9 cellular contexts compared by ENCODE assay signal in the genomic region with DNA sequence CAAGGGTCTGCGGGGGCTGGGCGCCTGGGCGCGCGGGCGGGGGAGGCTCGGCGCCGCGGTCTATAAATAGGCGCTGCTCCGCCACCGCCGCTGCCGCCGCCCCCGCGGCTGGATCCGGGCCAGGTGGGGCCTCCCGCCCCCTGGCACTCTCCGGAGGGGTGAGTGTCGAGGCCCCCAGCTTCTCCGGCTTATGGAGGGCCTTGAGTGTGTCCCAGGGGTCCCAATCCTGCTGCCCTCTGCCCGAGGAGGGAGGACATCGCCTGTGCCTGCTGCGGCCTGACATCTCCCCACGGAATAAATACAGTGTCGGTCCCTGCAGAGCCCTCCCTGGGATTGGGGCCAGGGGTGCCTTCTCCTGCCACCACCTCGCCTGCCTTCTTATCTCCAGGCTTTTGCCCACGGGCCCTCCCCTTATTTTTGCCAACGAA. TPM values are rescaled to one million over a fixed set of nuclear protein-coding genes. Genes with fewer than 3 reads are reported as not detected.
A peak's percentile ranks its signal among the peaks of the same experiment; 100 is the strongest.
DNase-seq lines count a peak whose midpoint lies in the region; ATAC-seq and TF ChIP-seq lines count a peak whose summit lies in the region.
"Had no signal": no experiment of that assay in that cellular context is flagged by ENCODE, and none has a peak within 500 bp of the region (broad histone marks: within the 10 kb centered on the region; RNA-seq: fewer than 3 reads in every experiment).

No MANE protein-coding gene starts in this region.

- peaks cover 0 to 5% of the 10 kb centered on the region in 2 experiments for H3K36me3 ChIP-seq in SK-N-SH (replicated peaks in 1 of 2; ENCODE audit: control insufficient read depth in 1 of 2, insufficient read depth in 2 of 2, low read length in 1 of 2)
- H3K36me3 ChIP-seq in left ventricle myocardium inferior = peaks cover 29% of the 10 kb centered on the region

- DNase-seq in SK-N-SH (no peak), left ventricle myocardium inferior (peak; percentile 49), OCI-M2 (lab: John Stamatoyannopoulos, UW; ENCODE audit: unreplicated experiment) (no peak), NOMO-1 (lab: John Stamatoyannopoulos, UW; ENCODE audit: unreplicated experiment in 2 of 2) (no peak), posterior vena cava (ENCODE audit: low spot score) (no peak)
- DNase-seq in activated T-cell treated with anti-CD3 and anti-CD28 coated beads, Interleukin-2, amount 50 U/mL, for 72 hours = no peak
- DNase-seq in stimulated activated naive CD8-positive, alpha-beta T cell treated with anti-CD3 and anti-CD28 coated beads, Interleukin-15, amount 100 ng/mL, for 72 hours = no peak

- 100% methylated on average over 3 of the region's 31 CpGs for WGBS in SK-N-SH (ENCODE audit: low lambda C conversion rate)

- no peaks in the 10 kb centered on the region for H3F3A ChIP-seq in SK-N-SH (replicated peaks; ENCODE audit: insufficient read depth)

- H4K20me1 ChIP-seq in SK-N-SH (ENCODE audit: insufficient read depth) = no peaks in the 10 kb centered on the region

- peaks cover 32% of the 10 kb centered on the region for H3K27me3 Mint-ChIP-seq in activated T-cell treated with anti-CD3 and anti-CD28 coated beads, Interleukin-2, amount 50 U/mL, for 72 hours (ENCODE audit: low read depth)
- H3K27me3 Mint-ChIP-seq in stimulated activated naive CD8-positive, alpha-beta T cell treated with anti-CD3 and anti-CD28 coated beads, Interleukin-15, amount 100 ng/mL, for 72 hours = peaks cover 69% of the 10 kb centered on the region

- TF ChIP-seq RAD21 in SK-N-SH (IDR thresholded peaks at IDR 0.05; ENCODE audit: low read length) = no peak

- H3K4me1 ChIP-seq in SK-N-SH (ENCODE audit: control insufficient read depth in 1 of 2, insufficient read depth in 2 of 2, low read depth in 1 of 2, low read length in 1 of 2) (peaks cover 0 to 34% of the 10 kb centered on the region in 2 experiments; a peak in 1 of 4 replicates), left ventricle myocardium inferior (peaks cover 93% of the 10 kb centered on the region)

- H3K36me3 Mint-ChIP-seq in activated T-cell treated with anti-CD3 and anti-CD28 coated beads, Interleukin-2, amount 50 U/mL, for 72 hours (ENCODE audit: insufficient read depth in 2 of 2) = no peaks in the 10 kb centered on the region

- ATAC-seq in SK-N-SH treated with all-trans-retinoic acid at 6 μM for 48 hours = no peak
- no peak for ATAC-seq in activated T-cell treated with anti-CD3 and anti-CD28 coated beads, Interleukin-2, amount 50 U/mL, for 72 hours (replicated peaks in 1 of 2)
- no peak for ATAC-seq in stimulated activated naive CD8-positive, alpha-beta T cell treated with anti-CD3 and anti-CD28 coated beads, Interleukin-15, amount 100 ng/mL, for 72 hours

- no peak for TF ChIP-seq CTCF in SK-N-SH (IDR thresholded peaks at IDR 0.05)
- no peak for TF ChIP-seq CTCF in left ventricle myocardium inferior (IDR thresholded peaks at IDR 0.05; ENCODE audit: borderline replicate concordance)

- H2AFZ ChIP-seq in SK-N-SH (ENCODE audit: low read depth) = no peak overlapping the region

- no peaks in the 10 kb centered on the region for H3K9me3 Mint-ChIP-seq in activated T-cell treated with anti-CD3 and anti-CD28 coated beads, Interleukin-2, amount 50 U/mL, for 72 hours
- H3K9me3 Mint-ChIP-seq in stimulated activated naive CD8-positive, alpha-beta T cell treated with anti-CD3 and anti-CD28 coated beads, Interleukin-15, amount 100 ng/mL, for 72 hours = no peaks in the 10 kb centered on the region

- peaks cover 13% of the 10 kb centered on the region for H3K4me1 Mint-ChIP-seq in activated T-cell treated with anti-CD3 and anti-CD28 coated beads, Interleukin-2, amount 50 U/mL, for 72 hours (ENCODE audit: low read depth)
- peaks cover 45% of the 10 kb centered on the region for H3K4me1 Mint-ChIP-seq in stimulated activated naive CD8-positive, alpha-beta T cell treated with anti-CD3 and anti-CD28 coated beads, Interleukin-15, amount 100 ng/mL, for 72 hours

- no peak overlapping the region for H3K27ac Mint-ChIP-seq in activated T-cell treated with anti-CD3 and anti-CD28 coated beads, Interleukin-2, amount 50 U/mL, for 72 hours
- no peak overlapping the region for H3K27ac Mint-ChIP-seq in stimulated activated naive CD8-positive, alpha-beta T cell treated with anti-CD3 and anti-CD28 coated beads, Interleukin-15, amount 100 ng/mL, for 72 hours

- no peaks in the 10 kb centered on the region for H3K27me3 ChIP-seq in SK-N-SH (ENCODE audit: insufficient read depth)
- peaks cover 78% of the 10 kb centered on the region for H3K27me3 ChIP-seq in left ventricle myocardium inferior (ENCODE audit: low read depth)

- intact Hi-C loops in left ventricle myocardium inferior (cut with micrococcal nuclease) (no loop called here), posterior vena cava (cut with DNase I) (loop anchor here in 1 of 2 donors (5.0 kb wide), 1 partner anchor 37 kb away; no protein-coding TSS in a partner anchor)

- H3K4me3 Mint-ChIP-seq in activated T-cell treated with anti-CD3 and anti-CD28 coated beads, Interleukin-2, amount 50 U/mL, for 72 hours = peak overlapping the region; percentile 74 to 75
- H3K4me3 Mint-ChIP-seq in stimulated activated naive CD8-positive, alpha-beta T cell treated with anti-CD3 and anti-CD28 coated beads, Interleukin-15, amount 100 ng/mL, for 72 hours = peak overlapping the region; percentile 73

- H3K27ac ChIP-seq in SK-N-SH (ENCODE audit: low read depth in 2 of 2, low read length in 1 of 2) (no peak overlapping the region), left ventricle myocardium inferior (replicated peaks) (peak overlapping the region; percentile 94)

- H3K9ac ChIP-seq in SK-N-SH = no peak overlapping the region

- H3K4me3 ChIP-seq in SK-N-SH (ENCODE audit: low read depth in 2 of 2, low read length in 1 of 2) = no peak overlapping the region
- H3K4me3 ChIP-seq in left ventricle myocardium inferior = peak overlapping the region; percentile 80

- no peaks in the 10 kb centered on the region for H3K79me2 ChIP-seq in SK-N-SH (ENCODE audit: insufficient read depth)

- H3K9me3 ChIP-seq in SK-N-SH = no peaks in the 10 kb centered on the region
- H3K9me3 ChIP-seq in left ventricle myocardium inferior (replicated peaks) = no peaks in the 10 kb centered on the region

- CTCF ChIA-PET in SK-N-SH (lab: Yijun Ruan, JAX) = interaction anchor here (0.9 to 4.0 kb wide), 9 partner anchors 11 to 191 kb away, joined by 3 to 42 read pairs (median 5); no protein-coding TSS in a partner anchor

- no peak for TF ChIP-seq EP300 in SK-N-SH (IDR thresholded peaks at IDR 0.05; ENCODE audit: borderline replicate concordance in 1 of 2, low read depth in 1 of 2, low read length in 1 of 2)

- POLR2A ChIA-PET in SK-N-SH (lab: Yijun Ruan, JAX) = no interaction called here

- H3K4me2 ChIP-seq in SK-N-SH = peak overlapping the region; percentile 81

- H3K9me2 ChIP-seq in SK-N-SH = no peaks in the 10 kb centered on the region

TF ChIP-seq in SK-N-SH, 30 proteins besides CTCF, POLR2A, EP300 and RAD21 (continues in another document):
- no peak for TF ChIP-seq JUND (IDR thresholded peaks at IDR 0.05)
- TF ChIP-seq, protein P1, sequence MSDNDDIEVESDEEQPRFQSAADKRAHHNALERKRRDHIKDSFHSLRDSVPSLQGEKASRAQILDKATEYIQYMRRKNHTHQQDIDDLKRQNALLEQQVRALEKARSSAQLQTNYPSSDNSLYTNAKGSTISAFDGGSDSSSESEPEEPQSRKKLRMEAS (IDR thresholded peaks at IDR 0.05; ENCODE audit: low read depth) = no peak
- TF ChIP-seq FOSL2 (IDR thresholded peaks at IDR 0.05; ENCODE audit: borderline replicate concordance, low read depth) = no peak
- TF ChIP-seq CHD2 (IDR thresholded peaks at IDR 0.05; ENCODE audit: low read length, partially characterized antibody) = no peak
- no peak for TF ChIP-seq FOXJ3 (CRISPR knock-in tag; IDR thresholded peaks at IDR 0.05)

TF ChIP-seq in SK-N-SH treated with all-trans-retinoic acid at 6 μM for 48 hours, 23 proteins besides CTCF, POLR2A, EP300 and RAD21 (continues in another document):
- TF ChIP-seq OSR1 (CRISPR knock-in tag; IDR thresholded peaks at IDR 0.05) = no peak
- TF ChIP-seq RARB (CRISPR knock-in tag; IDR thresholded peaks at IDR 0.05) = no peak
- no peak for TF ChIP-seq BACH2 (CRISPR knock-in tag; IDR thresholded peaks at IDR 0.05; ENCODE audit: borderline replicate concordance)
- no peak for TF ChIP-seq ZNF8 (CRISPR knock-in tag; IDR thresholded peaks at IDR 0.05)
- TF ChIP-seq CSDC2 (CRISPR knock-in tag; IDR thresholded peaks at IDR 0.05) = no peak
- no peak for TF ChIP-seq PPARA (CRISPR knock-in tag; IDR thresholded peaks at IDR 0.05; ENCODE audit: borderline replicate concordance)
- TF ChIP-seq, protein P2, sequence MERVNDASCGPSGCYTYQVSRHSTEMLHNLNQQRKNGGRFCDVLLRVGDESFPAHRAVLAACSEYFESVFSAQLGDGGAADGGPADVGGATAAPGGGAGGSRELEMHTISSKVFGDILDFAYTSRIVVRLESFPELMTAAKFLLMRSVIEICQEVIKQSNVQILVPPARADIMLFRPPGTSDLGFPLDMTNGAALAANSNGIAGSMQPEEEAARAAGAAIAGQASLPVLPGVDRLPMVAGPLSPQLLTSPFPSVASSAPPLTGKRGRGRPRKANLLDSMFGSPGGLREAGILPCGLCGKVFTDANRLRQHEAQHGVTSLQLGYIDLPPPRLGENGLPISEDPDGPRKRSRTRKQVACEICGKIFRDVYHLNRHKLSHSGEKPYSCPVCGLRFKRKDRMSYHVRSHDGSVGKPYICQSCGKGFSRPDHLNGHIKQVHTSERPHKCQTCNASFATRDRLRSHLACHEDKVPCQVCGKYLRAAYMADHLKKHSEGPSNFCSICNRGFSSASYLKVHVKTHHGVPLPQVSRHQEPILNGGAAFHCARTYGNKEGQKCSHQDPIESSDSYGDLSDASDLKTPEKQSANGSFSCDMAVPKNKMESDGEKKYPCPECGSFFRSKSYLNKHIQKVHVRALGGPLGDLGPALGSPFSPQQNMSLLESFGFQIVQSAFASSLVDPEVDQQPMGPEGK (CRISPR knock-in tag; IDR thresholded peaks at IDR 0.05; ENCODE audit: borderline replicate concordance) = no peak

RNA-seq across cellular contexts. Expression of a gene that starts 4.3 kb away (rescaled TPM):
- polyA plus RNA-seq in SK-N-SH (2012; rRNA removed) = 0.49 and 1.5 TPM in 2 replicates
- 0.49 and 0.85 TPM in 2 replicates for polyA plus RNA-seq in SK-N-SH (2012; cell fraction: cytosol; rRNA removed)
- polyA plus RNA-seq in SK-N-SH (2012; cell fraction: nucleus; rRNA removed) = 7.2 and 43.4 TPM in 2 replicates
- under 1 TPM in 1 of 2 donors, not detected in 1; 0.17 TPM for total RNA-seq in activated T-cell treated with anti-CD3 and anti-CD28 coated beads, Interleukin-2, amount 50 U/mL, for 72 hours
- total RNA-seq in left ventricle myocardium inferior (not detected), posterior vena cava (under 1 TPM in 1 of 2 donors, not detected in 1; 0.83 TPM)
- total RNA-seq: RPMI7951 had no signal

RNA-seq across cellular contexts. Expression of a gene that starts 4.8 kb away (rescaled TPM):
- polyA plus RNA-seq in SK-N-SH (2012; rRNA removed) = 10.4 and 14.0 TPM in 2 replicates
- 6.1 and 11.1 TPM in 2 replicates for polyA plus RNA-seq in SK-N-SH (2012; cell fraction: cytosol; rRNA removed)
- 34.8 and 52.6 TPM in 2 replicates for polyA plus RNA-seq in SK-N-SH (2012; cell fraction: nucleus; rRNA removed)
- total RNA-seq in activated T-cell treated with anti-CD3 and anti-CD28 coated beads, Interleukin-2, amount 50 U/mL, for 72 hours = 1 to 10 TPM; 1.8 to 1.9 TPM
- 141 TPM for total RNA-seq in left ventricle myocardium inferior
- total RNA-seq in posterior vena cava = 10 to 100 TPM; 22.9 to 29.8 TPM

RNA-seq across cellular contexts. Expression of a gene that starts 41.5 kb away (rescaled TPM):
- polyA plus RNA-seq in SK-N-SH (2012; rRNA removed) = not detected in 2 replicates
- polyA plus RNA-seq in SK-N-SH (2012; cell fraction: cytosol; rRNA removed) = 0.07 TPM in 1 of 2 replicates, not detected in the other
- 0.29 and 0.41 TPM in 2 replicates for polyA plus RNA-seq in SK-N-SH (2012; cell fraction: nucleus; rRNA removed)
- total RNA-seq in activated T-cell treated with anti-CD3 and anti-CD28 coated beads, Interleukin-2, amount 50 U/mL, for 72 hours = under 1 TPM in 1 of 2 donors, not detected in 1; 0.12 TPM
- total RNA-seq in left ventricle myocardium inferior (8.0 TPM), posterior vena cava (1 to 10 TPM; 7.5 to 8.1 TPM)
- total RNA-seq: RPMI7951 had no signal

Comparison
In these comparisons a context has a peak if more than half of its experiments do, and no peak if none do; other contexts are left out.
1. RNA of a gene that starts 4.8 kb away (total RNA-seq): 141 TPM in left ventricle myocardium inferior (single experiment) and 22.9 to 29.8 TPM in posterior vena cava; 1.8 to 1.9 TPM in activated T-cell treated with anti-CD3 and anti-CD28 coated beads, Interleukin-2, amount 50 U/mL, for 72 hours; every median in the first group is over 4 times any median in the second.